8 cellular contexts compared by ENCODE assay signal in genomic region chr11:118956094-118956846, GRCh38. TPM values are rescaled to one million over a fixed set of nuclear protein-coding genes. Genes with fewer than 3 reads are reported as not detected.
A peak's percentile ranks its signal among the peaks of the same experiment; 100 is the strongest.
DNase-seq lines count a peak whose midpoint lies in the region; ATAC-seq lines count a peak whose summit lies in the region.

Gene UPK2 (plus strand): TSS chr11:118956298. CDS start chr11:118956351, 53 bp downstream.

- ATAC-seq in HG03060 (IDR thresholded peaks at IDR 0.05; ENCODE audit: low read depth, unreplicated experiment) (peak; percentile 44), HG03097 (IDR thresholded peaks at IDR 0.05; ENCODE audit: low FRiP score, unreplicated experiment) (no peak)
- peak; percentile 100 for ATAC-seq in activated CD4-positive, alpha-beta T cell treated with anti-CD3 and anti-CD28 coated beads for 36 hours

- peak within 1 kb of the TSS; percentile 0 for H3K27ac Mint-ChIP-seq in activated CD4-positive, alpha-beta T cell treated with anti-CD3 and anti-CD28 coated beads for 36 hours

- H3K4me3 Mint-ChIP-seq in activated CD4-positive, alpha-beta T cell treated with anti-CD3 and anti-CD28 coated beads for 36 hours = no peak within 1 kb of the TSS

- no peaks in the 10 kb centered on the region for H3K27me3 Mint-ChIP-seq in activated CD4-positive, alpha-beta T cell treated with anti-CD3 and anti-CD28 coated beads for 36 hours

- POLR2A ChIA-PET in activated CD4-positive, alpha-beta T cell treated with anti-CD3 and anti-CD28 coated beads for 36 hours (lab: Charles Lee) = interaction anchor here (0.6 kb wide), 1 partner anchor 61 kb away, joined by 3 read pairs; no protein-coding TSS in a partner anchor

- peak; percentile 48 for DNase-seq in GM04504 (ENCODE audit: low read depth)
- peak; percentile 83 to 99 for DNase-seq in NCI-H526 (lab: John Stamatoyannopoulos, UW)
- DNase-seq in activated CD4-positive, alpha-beta T cell treated with anti-CD3 and anti-CD28 coated beads for 36 hours = peak; percentile 95
- DNase-seq in cerebellar cortex (ENCODE audit: low spot score) = peak; percentile 91
- peak; percentile 91 for DNase-seq in left kidney (ENCODE audit: low read depth, low spot score)
- peak; percentile 91 for DNase-seq in stimulated activated CD4-positive, alpha-beta T cell treated with anti-CD3 and anti-CD28 coated beads, Interleukin-4, amount 100 ng/mL, for 24 hours

- H3K4me1 Mint-ChIP-seq in activated CD4-positive, alpha-beta T cell treated with anti-CD3 and anti-CD28 coated beads for 36 hours = peaks cover 5% of the 10 kb centered on the region

- intact Hi-C loops in activated CD4-positive, alpha-beta T cell treated with anti-CD3 and anti-CD28 coated beads for 36 hours (cut with DNase I, micrococcal nuclease) = loop anchor here (1.0 kb wide), 5 partner anchors 26 to 361 kb away; no protein-coding TSS in a partner anchor

- H3K36me3 Mint-ChIP-seq in activated CD4-positive, alpha-beta T cell treated with anti-CD3 and anti-CD28 coated beads for 36 hours (ENCODE audit: low read depth) = no peaks in the 10 kb centered on the region

- H3K9me3 Mint-ChIP-seq in activated CD4-positive, alpha-beta T cell treated with anti-CD3 and anti-CD28 coated beads for 36 hours (ENCODE audit: low read depth) = no peaks in the 10 kb centered on the region

- CTCF ChIA-PET in activated CD4-positive, alpha-beta T cell treated with anti-CD3 and anti-CD28 coated beads for 36 hours (lab: Charles Lee) = interaction anchor here (0.5 to 8.1 kb wide), 13 partner anchors 8 to 346 kb away, joined by 3 to 70 read pairs (median 4); no protein-coding TSS in a partner anchor

RNA-seq across cellular contexts. Expression of gene UPK2, which starts in this region (rescaled TPM):
- under 1 TPM; 0.19 to 0.32 TPM for total RNA-seq in activated CD4-positive, alpha-beta T cell treated with anti-CD3 and anti-CD28 coated beads for 36 hours

Comparison
In these comparisons a context has a peak if more than half of its experiments do, and no peak if none do; other contexts are left out.
1. Peak in DNase-seq and ATAC-seq in activated CD4-positive, alpha-beta T cell treated with anti-CD3 and anti-CD28 coated beads for 36 hours; RNA of the gene not detected or under 1 TPM.